ENCODE assay signal across 8 cellular contexts in genomic region chr3:31077021-31077601, GRCh38.
DNase-seq lines count a peak whose midpoint lies in the region; ATAC-seq, FAIRE-seq and TF ChIP-seq lines count a peak whose summit lies in the region.

No MANE protein-coding gene starts in this region.

- no peak for FAIRE-seq in GM12892 (lab: Jason Lieb, UNC)

- H3K4me3 ChIP-seq in ACC112 (ENCODE audit: low read depth, low read length) = peak overlapping the region; percentile 38; the same call in 1 of the 2 replicates
- H3K4me3 ChIP-seq in suprapubic skin = no peak overlapping the region

- no peak for TF ChIP-seq EP300 in suprapubic skin (IDR thresholded peaks at IDR 0.05)

- H3K4me1 ChIP-seq in ACC112 (ENCODE audit: control insufficient read depth, insufficient read depth, low read length, unreplicated experiment) (peaks cover 28% of the 10 kb centered on the region), suprapubic skin (no peaks in the 10 kb centered on the region)

- H3K27me3 ChIP-seq in ACC112 (ENCODE audit: insufficient read depth, low read length) (no peaks in the 10 kb centered on the region), suprapubic skin (no peaks in the 10 kb centered on the region)

- DNase-seq in activated CD4-positive, alpha-beta T cell treated with anti-CD3 and anti-CD28 coated beads for 48 hours = peak; percentile 66
- peak; percentile 64 for DNase-seq in glomerular endothelial cell (ENCODE audit: extremely low read depth, low read depth, low spot score)
- DNase-seq in GM12892 (ENCODE audit: insufficient read length) = no peak
- no peak for DNase-seq in DMS153 treated with DMSO at 0.1 percent for 48 hours (lab: John Stamatoyannopoulos, UW; ENCODE audit: unreplicated experiment)
- DNase-seq in suprapubic skin (ENCODE audit: low spot score in 2 of 2) = no peak

- TF ChIP-seq POLR2A in GM12892 (IDR thresholded peaks at IDR 0.05; ENCODE audit: low read depth, low read length) = no peak
- no peak for TF ChIP-seq POLR2A in suprapubic skin (IDR thresholded peaks at IDR 0.05)

- H3K79me2 ChIP-seq in ACC112 (ENCODE audit: control insufficient read depth, insufficient read depth, low read length, unreplicated experiment) = no peaks in the 10 kb centered on the region

- H3K36me3 ChIP-seq in ACC112 (ENCODE audit: insufficient read depth, low read length) (no peaks in the 10 kb centered on the region), suprapubic skin (no peaks in the 10 kb centered on the region)

- peak overlapping the region; percentile 58 for H2AFZ ChIP-seq in ACC112 (ENCODE audit: low read length, unreplicated experiment)

- H3K27ac ChIP-seq in ACC112 (ENCODE audit: low read depth, low read length) (peak overlapping the region; percentile 80), suprapubic skin (no peak overlapping the region)

- no peaks in the 10 kb centered on the region for H3K9me3 ChIP-seq in suprapubic skin

- ATAC-seq in HG02852 (IDR thresholded peaks at IDR 0.05; ENCODE audit: unreplicated experiment) (peak; percentile 89), GM18517 (IDR thresholded peaks at IDR 0.05; ENCODE audit: unreplicated experiment) (no peak)

- 49% methylated on average over 3 of the region's 3 CpGs for WGBS in suprapubic skin

- no peak for TF ChIP-seq CTCF in suprapubic skin (IDR thresholded peaks at IDR 0.05)

Comparison
In these comparisons a context has a peak if more than half of its experiments do, and no peak if none do; other contexts are left out.
1. DNase-seq: peak in activated CD4-positive, alpha-beta T cell treated with anti-CD3 and anti-CD28 coated beads for 48 hours (single experiment) and glomerular endothelial cell (single experiment); none in GM12892 (single experiment), DMS153 treated with DMSO at 0.1 percent for 48 hours (single experiment) and suprapubic skin (0 of 2).